ENCODE assay signal across 10 cellular contexts in genomic region chr4:112766422-112766821, GRCh38.
DNase-seq lines count a peak whose midpoint lies in the region; ATAC-seq and TF ChIP-seq lines count a peak whose summit lies in the region.
"Had no signal": no experiment of that assay in that cellular context is flagged by ENCODE, and none has a peak within 500 bp of the region (broad histone marks: within the 10 kb centered on the region; RNA-seq: fewer than 3 reads in every experiment).

No MANE protein-coding gene starts in this region.

- no peak for DNase-seq in heart right ventricle
- DNase-seq in right atrium auricular region (ENCODE audit: low spot score), result no peak
- DNase-seq in NCI-H446 (lab: John Stamatoyannopoulos, UW), result peak; percentile 14 to 39
- DNase-seq in endodermal cell, result peak; percentile 77
- peak; percentile 65 for DNase-seq in testis
- DNase-seq in GF-D8 (lab: John Stamatoyannopoulos, UW), result no peak
- DNase-seq: naive B cell, transverse colon had no signal

- no peaks in the 10 kb centered on the region for H3K9me3 ChIP-seq in heart right ventricle
- H3K9me3 ChIP-seq in right atrium auricular region, result no peaks in the 10 kb centered on the region
- no peaks in the 10 kb centered on the region for H3K9me3 ChIP-seq in endodermal cell (ENCODE audit: control insufficient read depth, low read length)
- H3K9me3 ChIP-seq in testis, result no peaks in the 10 kb centered on the region
- H3K9me3 ChIP-seq: transverse colon had no signal

- H3K9ac ChIP-seq in endodermal cell (ENCODE audit: extremely low read depth, low read length, poor library complexity, severe bottlenecking), result no peak overlapping the region

- H3K27me3 Mint-ChIP-seq in endodermal cell (ENCODE audit: insufficient read depth), result no peaks in the 10 kb centered on the region

- H3K36me3 Mint-ChIP-seq in endodermal cell (ENCODE audit: low read depth), result peaks cover 45% of the 10 kb centered on the region
- H3K36me3 Mint-ChIP-seq: naive B cell had no signal

- TF ChIP-seq CTCF in heart right ventricle (IDR thresholded peaks at IDR 0.05), result peak in 5 of 9 donors; percentile 26 to 41 (median 33)
- peak in 1 of 2 donors; percentile 35 for TF ChIP-seq CTCF in right atrium auricular region (IDR thresholded peaks at IDR 0.05)
- TF ChIP-seq CTCF in endodermal cell (conservative IDR thresholded peaks at IDR 0.05), result peak; percentile 75
- peak in 2 of 3 experiments; percentile 18 to 28 for TF ChIP-seq CTCF in testis (IDR thresholded peaks at IDR 0.05)

- H3K27me3 ChIP-seq in heart right ventricle, result no peaks in the 10 kb centered on the region
- no peaks in the 10 kb centered on the region for H3K27me3 ChIP-seq in right atrium auricular region
- no peaks in the 10 kb centered on the region for H3K27me3 ChIP-seq in endodermal cell (ENCODE audit: control insufficient read depth, insufficient read depth, low read length, poor library complexity, severe bottlenecking)
- no peaks in the 10 kb centered on the region for H3K27me3 ChIP-seq in testis
- H3K27me3 ChIP-seq: transverse colon had no signal

- ATAC-seq in heart right ventricle, result peak in 1 of 8 donors; percentile 25
- no peak for ATAC-seq in GM21360 (IDR thresholded peaks at IDR 0.05; ENCODE audit: unreplicated experiment)
- ATAC-seq in HG03565 (IDR thresholded peaks at IDR 0.05; ENCODE audit: unreplicated experiment), result no peak

- WGBS in heart right ventricle, 2 donors, result 52 to 61% methylated on average over 3 of the region's 3 CpGs
- 50 to 66% methylated on average over 3 of the region's 3 CpGs for WGBS in endodermal cell (ENCODE audit: insufficient coverage in 1 of 2, insufficient read length in 1 of 2), 2 experiments
- WGBS in testis, 2 donors, result 42 to 57% methylated on average over 3 of the region's 3 CpGs

- no peak for TF ChIP-seq POLR2A in testis (IDR thresholded peaks at IDR 0.05)

- peaks cover 1% of the 10 kb centered on the region for H3K9me3 Mint-ChIP-seq in endodermal cell
- H3K9me3 Mint-ChIP-seq: naive B cell had no signal

- no peak overlapping the region for H3K27ac ChIP-seq in heart right ventricle
- no peak overlapping the region for H3K27ac ChIP-seq in right atrium auricular region
- no peak overlapping the region for H3K27ac ChIP-seq in endodermal cell (ENCODE audit: low read depth, low read length)
- no peak overlapping the region for H3K27ac ChIP-seq in testis
- H3K27ac ChIP-seq: transverse colon had no signal

- no peaks in the 10 kb centered on the region for H3K36me3 ChIP-seq in heart right ventricle
- no peaks in the 10 kb centered on the region for H3K36me3 ChIP-seq in right atrium auricular region
- peaks cover 30% of the 10 kb centered on the region for H3K36me3 ChIP-seq in endodermal cell (ENCODE audit: control insufficient read depth, insufficient read depth, low read length)
- H3K36me3 ChIP-seq in testis (ENCODE audit: low read depth, missing control alignments), result no peaks in the 10 kb centered on the region
- H3K36me3 ChIP-seq: transverse colon had no signal

- peak overlapping the region; percentile 58 for H3K27ac Mint-ChIP-seq in endodermal cell

- H3K4me1 ChIP-seq in heart right ventricle (peaks cover 0 to 8% (median 0%) of the 10 kb centered on the region in 9 donors), right atrium auricular region (no peaks in the 10 kb centered on the region), endodermal cell (ENCODE audit: control insufficient read depth, insufficient read depth, low read length) (peaks cover 8% of the 10 kb centered on the region), testis (peaks cover 2% of the 10 kb centered on the region)

- peaks cover 38% of the 10 kb centered on the region for H3K4me1 Mint-ChIP-seq in endodermal cell

- intact Hi-C loops in heart right ventricle (cut with DNase I), result loop anchor here in 8 of 10 donors (2.0 to 10.0 kb wide), 7 partner anchors 129 to 442 kb away; partner anchors contain the start of genes LARP7 (in 2 of the 8) and ZGRF1 (in 2 of the 8)
- intact Hi-C loops in testis (cut with DNase I; ENCODE audit: low total_unique reads), result loop anchor here (10.0 kb wide), 2 partner anchors 132 to 178 kb away; partner anchors contain the start of genes LARP7 and ZGRF1

- no peak overlapping the region for H3K4me3 Mint-ChIP-seq in endodermal cell

- no peak overlapping the region for H3K4me3 ChIP-seq in heart right ventricle
- no peak overlapping the region for H3K4me3 ChIP-seq in right atrium auricular region
- no peak overlapping the region for H3K4me3 ChIP-seq in endodermal cell (ENCODE audit: low read length)
- H3K4me3 ChIP-seq in testis, result no peak overlapping the region
- H3K4me3 ChIP-seq: transverse colon had no signal

Comparison
In these comparisons a context has a peak if more than half of its experiments do, and no peak if none do; other contexts are left out.
1. DNase-seq: peak in NCI-H446 (2 of 2), endodermal cell (single experiment) and testis (single experiment); none in heart right ventricle (0 of 2), right atrium auricular region (single experiment) and GF-D8 (single experiment).